Comparison of ENCODE assay signal across 10 cellular contexts in genomic region chr1:159141584-159142518, GRCh38. TPM values are rescaled to one million over a fixed set of nuclear protein-coding genes. Genes with fewer than 3 reads are reported as not detected.
A peak's percentile ranks its signal among the peaks of the same experiment; 100 is the strongest.
DNase-seq lines count a peak whose midpoint lies in the region; ATAC-seq and TF ChIP-seq lines count a peak whose summit lies in the region.
"Had no signal": no experiment of that assay in that cellular context is flagged by ENCODE, and none has a peak within 500 bp of the region (broad histone marks: within the 10 kb centered on the region; RNA-seq: fewer than 3 reads in every experiment).

No MANE protein-coding gene starts in this region.

- no peak for TF ChIP-seq EP300 in transverse colon (IDR thresholded peaks at IDR 0.05; ENCODE audit: low read depth)

- H3K79me1 ChIP-seq in IMR-90 (ENCODE audit: low read depth in 1 of 2, low read length in 2 of 2), result no peaks in the 10 kb centered on the region

- H3K27ac ChIP-seq in IMR-90 (ENCODE audit: insufficient read depth, low read length) (no peak overlapping the region), brain microvascular endothelial cell (no peak overlapping the region), transverse colon (no peak overlapping the region)
- H3K27ac ChIP-seq: neutrophil, thoracic aorta had no signal

- peak; percentile 23 for DNase-seq in DMS153 (lab: John Stamatoyannopoulos, UW)
- peak; percentile 60 for DNase-seq in IMR-90
- DNase-seq in brain microvascular endothelial cell, result peak; percentile 57
- DNase-seq in medulla oblongata (ENCODE audit: extremely low spot score), result peak; percentile 27
- no peak for DNase-seq in transverse colon
- DNase-seq in NCI-H1048 (lab: John Stamatoyannopoulos, UW), result no peak
- no peak for DNase-seq in SKM-1 treated with dmso at 0.1 percent for 144 hours (lab: John Stamatoyannopoulos, UW; ENCODE audit: unreplicated experiment)

- H3K4me2 ChIP-seq in IMR-90 (ENCODE audit: low read depth, low read length), result no peak overlapping the region

- no TSS peak for BruUV-seq in IMR-90 (replicated peaks; lab: Mats Ljungman, UMichigan)

- H4K5ac ChIP-seq in IMR-90 (ENCODE audit: low read depth, low read length), result no peak overlapping the region

- H2BK20ac ChIP-seq in IMR-90 (ENCODE audit: low read depth, low read length), result no peak overlapping the region

- TF ChIP-seq POLR2A in IMR-90 (IDR thresholded peaks at IDR 0.05; ENCODE audit: low read depth, low read length) (no peak), transverse colon (IDR thresholded peaks at IDR 0.05) (no peak)

- in situ Hi-C loops in IMR-90 (cut with MboI; ENCODE audit: low sequenced_read_pairs) (no loop called here), brain microvascular endothelial cell (cut with HindIII; ENCODE audit: low pct_ligation_motif_present, low sequenced_read_pairs) (no loop called here), transverse colon (cut with MboI; ENCODE audit: low pct_ligation_motif_present in 1 of 4, low pct_unique_long_range_greater_than_20kb in 1 of 4, low sequenced_read_pairs in 3 of 4) (no loop called here)

- peak overlapping the region; percentile 4 for H2AFZ ChIP-seq in IMR-90 (replicated peaks; ENCODE audit: low read length, poor library complexity)

- no peaks in the 10 kb centered on the region for H4K20me1 ChIP-seq in IMR-90 (ENCODE audit: insufficient read depth, low read length)

- H2BK5ac ChIP-seq in IMR-90 (ENCODE audit: low read depth, low read length, poor library complexity, severe bottlenecking), result no peak overlapping the region

- H3K4me3 ChIP-seq in IMR-90 (ENCODE audit: insufficient read depth, low read depth, low read length), result peak overlapping the region; percentile 9; the same call in 1 of the 2 replicates
- H3K4me3 ChIP-seq in brain microvascular endothelial cell (ENCODE audit: low read depth, low read length), result peak overlapping the region; percentile 47
- no peak overlapping the region for H3K4me3 ChIP-seq in transverse colon
- H3K4me3 ChIP-seq: thoracic aorta had no signal

- no peak for TF ChIP-seq CTCF in IMR-90 (conservative IDR thresholded peaks at IDR 0.05; ENCODE audit: low read depth, low read length)
- TF ChIP-seq CTCF in brain microvascular endothelial cell (IDR thresholded peaks at IDR 0.05; ENCODE audit: low read depth, low read length, missing control alignments), result no peak
- TF ChIP-seq CTCF in transverse colon (IDR thresholded peaks at IDR 0.05), result no peak

- no peak overlapping the region for H2BK15ac ChIP-seq in IMR-90 (ENCODE audit: low read depth, low read length)

- H4K8ac ChIP-seq in IMR-90 (ENCODE audit: low read depth in 2 of 2, low read length in 2 of 2), result no peak overlapping the region

- no peaks in the 10 kb centered on the region for H3K36me3 ChIP-seq in IMR-90 (ENCODE audit: control insufficient read depth, insufficient read depth, low read length)
- H3K36me3 ChIP-seq in brain microvascular endothelial cell (replicated peaks), result no peaks in the 10 kb centered on the region
- H3K36me3 ChIP-seq in transverse colon, result no peaks in the 10 kb centered on the region
- H3K36me3 ChIP-seq: neutrophil, thoracic aorta had no signal

- no peak overlapping the region for H2AK9ac ChIP-seq in IMR-90 (replicated peaks; ENCODE audit: low read depth, low read length, poor library complexity)

- H2BK120ac ChIP-seq in IMR-90 (ENCODE audit: low read depth, low read length), result no peak overlapping the region

- H2AK5ac ChIP-seq in IMR-90 (ENCODE audit: low read depth, low read length), result no peak overlapping the region

- H3K14ac ChIP-seq in IMR-90 (replicated peaks; ENCODE audit: low read depth, low read length), result no peak overlapping the region

- 29 to 100% methylated on average over 1 to 7 of the region's 19 CpGs for WGBS in IMR-90 (ENCODE audit: extremely low coverage in 2 of 2, insufficient read length in 1 of 2), 2 experiments
- 29 to 53% methylated on average over 1 to 19 of the region's 19 CpGs for WGBS in transverse colon (ENCODE audit: low coverage in 1 of 2), 2 donors

- ATAC-seq in IMR-90 (ENCODE audit: low read depth) (peak; percentile 73), HG03565 (IDR thresholded peaks at IDR 0.05; ENCODE audit: unreplicated experiment) (no peak)

- CTCF ChIA-PET in IMR-90 (lab: Yijun Ruan, JAX), result no interaction called here

- dilution Hi-C loops in IMR-90 (cut with HindIII; ENCODE audit: low sequenced_read_pairs, unreplicated experiment), result no loop called here

- no peak overlapping the region for H3K23ac ChIP-seq in IMR-90 (ENCODE audit: low read depth, low read length)

- H3K9me3 ChIP-seq in IMR-90 (ENCODE audit: control insufficient read depth, insufficient read depth, low read length), result no peaks in the 10 kb centered on the region
- H3K9me3 ChIP-seq in transverse colon, result no peaks in the 10 kb centered on the region
- H3K9me3 ChIP-seq: neutrophil, thoracic aorta had no signal

- TF ChIP-seq RAD21 in IMR-90 (IDR thresholded peaks at IDR 0.05; ENCODE audit: low read length), result no peak

- no peaks in the 10 kb centered on the region for H3K27me3 ChIP-seq in IMR-90 (ENCODE audit: control insufficient read depth, insufficient read depth, low read length)
- no peaks in the 10 kb centered on the region for H3K27me3 ChIP-seq in brain microvascular endothelial cell (replicated peaks)
- H3K27me3 ChIP-seq in transverse colon, result peaks cover 18% of the 10 kb centered on the region

- no peak overlapping the region for H3K18ac ChIP-seq in IMR-90 (ENCODE audit: low read depth, low read length)

- intact Hi-C loops in IMR-90 (cut with micrococcal nuclease), result no loop called here
- intact Hi-C loops in transverse colon (cut with DNase I; ENCODE audit: low total_unique reads), result loop anchor here (5.0 kb wide), 1 partner anchor 70 kb away; no protein-coding TSS in a partner anchor

- H3K9ac ChIP-seq in IMR-90 (ENCODE audit: low read depth, low read length), result no peak overlapping the region

- POLR2A ChIA-PET in IMR-90 (lab: Charles Lee; ENCODE audit: unreplicated experiment), result interaction anchor here (0.6 kb wide), 1 partner anchor 885 kb away, joined by 3 read pairs; no protein-coding TSS in a partner anchor

- H3K4ac ChIP-seq in IMR-90 (ENCODE audit: low read depth, low read length), result no peak overlapping the region

- H3K9me1 ChIP-seq in IMR-90 (ENCODE audit: insufficient read depth, low read length), result no peaks in the 10 kb centered on the region

- no peak overlapping the region for H3K56ac ChIP-seq in IMR-90 (ENCODE audit: extremely low read depth, insufficient read depth, low read length)

- H4K91ac ChIP-seq in IMR-90 (ENCODE audit: insufficient read depth, low read depth, low read length), result no peak overlapping the region

- H3K4me1 ChIP-seq in IMR-90 (ENCODE audit: control insufficient read depth, insufficient read depth, low read length) (no peaks in the 10 kb centered on the region), transverse colon (no peaks in the 10 kb centered on the region)

TF ChIP-seq in IMR-90, 13 proteins besides CTCF, POLR2A, EP300 and RAD21:
- 0 out of 2 replicates have a peak, but pooled peaks have one; percentile 17 for TF ChIP-seq MAFK (IDR thresholded peaks at IDR 0.05; ENCODE audit: low read depth, low read length)
- TF ChIP-seq MAZ (IDR thresholded peaks at IDR 0.05; ENCODE audit: borderline replicate concordance, low read depth, low read length), result peak; percentile 20; the same call in 1 of the 2 replicates
- TF ChIP-seq SMC3 (IDR thresholded peaks at IDR 0.05; ENCODE audit: low read depth, low read length), result no peak
- peak; percentile 49; the same call in 1 of the 2 replicates for TF ChIP-seq CEBPB (IDR thresholded peaks at IDR 0.05; ENCODE audit: low read depth, low read length)
- no peak for TF ChIP-seq BHLHE40 (IDR thresholded peaks at IDR 0.05; ENCODE audit: low read depth, low read length)
- TF ChIP-seq RFX5 (IDR thresholded peaks at IDR 0.05; ENCODE audit: low read depth, low read length), result no peak
- TF ChIP-seq FOS (IDR thresholded peaks at IDR 0.05; ENCODE audit: low read depth, low read length), result peak; percentile 56
- no peak for TF ChIP-seq ELK1 (IDR thresholded peaks at IDR 0.05; ENCODE audit: borderline replicate concordance, low read depth, low read length)
TF ChIP-seq in IMR-90: peak in this region for 4.

RNA-seq across cellular contexts. Expression of gene CADM3, which starts 29.6 kb away (rescaled TPM):
- total RNA-seq in IMR-90 (2012; rRNA removed) (not detected in 2 replicates), transverse colon (1 to 10 TPM; 3.4 to 6.5 (median 5.1) TPM)
- polyA plus RNA-seq in IMR-90 (2012; rRNA removed), result not detected in 2 replicates
- 0.01 TPM in 1 of 2 replicates, not detected in the other for polyA plus RNA-seq in IMR-90 (2012; cell fraction: cytosol; rRNA removed)
- polyA plus RNA-seq in IMR-90 (2012; cell fraction: nucleus; rRNA removed; ENCODE audit: low replicate concordance), result not detected in 2 replicates

Comparison
In these comparisons a context has a peak if more than half of its experiments do, and no peak if none do; other contexts are left out.
1. DNase-seq: peak in DMS153 (single experiment), IMR-90 (single experiment), brain microvascular endothelial cell (single experiment) and medulla oblongata (single experiment); none in transverse colon (single experiment), NCI-H1048 (single experiment) and SKM-1 treated with dmso at 0.1 percent for 144 hours (single experiment).
2. H3K4me3 ChIP-seq: peak in IMR-90 (single experiment) and brain microvascular endothelial cell (single experiment); none in transverse colon (0 of 4).